ENCODE assay signal across 14 cellular contexts in the genomic region with DNA sequence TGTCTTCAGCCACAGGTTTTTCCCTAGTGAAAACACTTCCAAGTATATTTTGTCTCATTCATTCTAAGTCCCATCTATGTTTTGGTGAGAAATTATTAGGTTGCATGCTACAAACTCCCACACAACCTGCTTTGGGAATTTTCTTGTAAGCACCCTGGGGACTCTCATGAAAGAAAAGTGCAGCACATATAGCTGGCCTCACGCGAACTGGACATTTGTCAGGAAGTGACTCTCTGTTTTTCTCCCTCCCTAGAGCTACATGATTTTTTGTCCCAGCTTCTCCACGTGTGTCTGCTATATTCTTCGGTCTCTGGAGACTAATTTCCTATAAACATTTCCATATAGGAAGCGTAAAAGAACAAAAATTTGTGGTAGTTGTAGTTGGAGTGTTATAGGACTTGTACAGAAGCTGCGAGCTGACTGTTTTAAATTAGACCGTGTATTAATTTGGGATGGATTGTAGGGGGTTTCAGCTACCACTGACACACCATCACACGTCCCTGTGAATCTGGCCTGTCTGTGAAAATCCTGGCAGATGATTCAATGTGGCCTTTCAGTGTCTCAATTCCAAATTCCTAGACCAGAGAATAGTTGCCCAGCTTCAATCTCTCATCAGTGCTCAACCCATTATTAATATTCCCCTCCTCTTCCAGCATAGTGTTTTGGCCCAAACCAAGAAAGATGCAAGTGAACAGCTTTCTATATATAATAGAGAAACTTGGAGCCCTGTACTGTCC. TPM values are rescaled to one million over a fixed set of nuclear protein-coding genes. Genes with fewer than 3 reads are reported as not detected.
DNase-seq lines count a peak whose midpoint lies in the region; ATAC-seq and TF ChIP-seq lines count a peak whose summit lies in the region.
"Had no signal": no experiment of that assay in that cellular context is flagged by ENCODE, and none has a peak within 500 bp of the region (broad histone marks: within the 10 kb centered on the region; RNA-seq: fewer than 3 reads in every experiment).

No MANE protein-coding gene starts in this region.

- POLR2A ChIA-PET in GM10248 (lab: Yijun Ruan, JAX), result no interaction called here

- H3K4me1 Mint-ChIP-seq in H9, result peaks cover 46 to 47% of the 10 kb centered on the region in 2 experiments

- H3K56ac ChIP-seq in H9 (ENCODE audit: insufficient read length, low read depth, low read length), result no peak overlapping the region

- H3K18ac ChIP-seq in H9 (ENCODE audit: insufficient read length, low read depth, low read length), result no peak overlapping the region

- no peaks in the 10 kb centered on the region for H3K9me3 Mint-ChIP-seq in H9
- H3K9me3 Mint-ChIP-seq: activated T-cell treated with anti-CD3 and anti-CD28 coated beads, Interleukin-2, amount 50 U/mL, for 72 hours had no signal

- H3K27me3 Mint-ChIP-seq in H9 (ENCODE audit: low read depth), result no peaks in the 10 kb centered on the region
- H3K27me3 Mint-ChIP-seq: activated naive CD8-positive, alpha-beta T cell had no signal

- no peak overlapping the region for H2BK12ac ChIP-seq in H9 (ENCODE audit: insufficient read length, low read depth, low read length)

- H3T11ph ChIP-seq in H9 (ENCODE audit: low read length), result no peak overlapping the region

- H3K4me3 ChIP-seq in skeletal muscle tissue (ENCODE audit: low read length in 3 of 3) (peak overlapping the region in 1 of 3 donors; percentile 34), dorsolateral prefrontal cortex (no peak overlapping the region)
- H3K4me3 ChIP-seq: coronary artery had no signal

- no peak overlapping the region for H2BK120ac ChIP-seq in H9 (ENCODE audit: low read depth, low read length, poor library complexity, severe bottlenecking)

- H3K79me2 ChIP-seq in H9 (ENCODE audit: insufficient read depth, low read length), result no peaks in the 10 kb centered on the region

- H4K5ac ChIP-seq in H9 (ENCODE audit: insufficient read length, low read depth, low read length), result no peak overlapping the region

- H3K36me3 ChIP-seq in skeletal muscle tissue (ENCODE audit: control insufficient read depth in 3 of 3, insufficient read depth in 3 of 3, low read length in 3 of 3), result no peaks in the 10 kb centered on the region
- H3K36me3 ChIP-seq: neutrophil had no signal

- H2AFZ ChIP-seq in H9 (ENCODE audit: low read length), result no peak overlapping the region

- no peaks in the 10 kb centered on the region for H3K9me3 ChIP-seq in H9 (ENCODE audit: control insufficient read depth, low read depth, low read length)
- H3K9me3 ChIP-seq in skeletal muscle tissue (ENCODE audit: control insufficient read depth in 3 of 3, low read length in 3 of 3), result no peaks in the 10 kb centered on the region
- H3K9me3 ChIP-seq: neutrophil had no signal

- no peaks in the 10 kb centered on the region for H3K36me3 Mint-ChIP-seq in H9 (ENCODE audit: insufficient read depth in 1 of 3, low read depth in 3 of 3)
- H3K36me3 Mint-ChIP-seq: activated naive CD8-positive, alpha-beta T cell had no signal

- ATAC-seq in HG03175 (IDR thresholded peaks at IDR 0.05; ENCODE audit: unreplicated experiment), result no peak
- ATAC-seq: activated T-cell treated with anti-CD3 and anti-CD28 coated beads, Interleukin-2, amount 50 U/mL, for 72 hours; foreskin keratinocyte had no signal

- CTCF ChIA-PET in GM10248 (lab: Yijun Ruan, JAX), result interaction anchor here (1.6 to 2.9 kb wide), 2 partner anchors 11 to 41 kb away, joined by 4 to 10 read pairs; a partner anchor contains a TSS

- H4K20me1 ChIP-seq in H9 (ENCODE audit: control insufficient read depth, insufficient read depth, insufficient read length), result no peaks in the 10 kb centered on the region

- DNase-seq in H9 (no peak), dermis blood vessel endothelial cell (peak; percentile 78), lung microvascular endothelial cell (ENCODE audit: low read depth in 2 of 2) (peak; percentile 63 to 84), GM10248 (ENCODE audit: extremely low spot score) (no peak), dorsolateral prefrontal cortex (no peak)
- DNase-seq: activated T-cell treated with anti-CD3 and anti-CD28 coated beads, Interleukin-2, amount 50 U/mL, for 72 hours; foreskin keratinocyte; NCI-H1417 treated with DMSO at 0.1 percent for 48 hours; T-helper 9 cell had no signal

- no peak overlapping the region for H3K9ac ChIP-seq in H9 (ENCODE audit: extremely low read depth, insufficient read length, low read length)
- H3K9ac ChIP-seq in skeletal muscle tissue (ENCODE audit: low read depth in 1 of 3, low read length in 3 of 3), result peak overlapping the region in 2 of 3 donors; percentile 1 to 4

- no peak overlapping the region for H3K4me2 ChIP-seq in H9 (ENCODE audit: insufficient read depth, insufficient read length, low read length)

- H4K8ac ChIP-seq in H9 (replicated peaks; ENCODE audit: insufficient read length, low read depth, low read length), result no peak overlapping the region

- TF ChIP-seq CTCF in H9 (conservative IDR thresholded peaks at IDR 0.05), result no peak
- TF ChIP-seq CTCF in GM10248 (IDR thresholded peaks at IDR 0.05; ENCODE audit: control extremely low read depth, extremely low read depth, low read depth, missing control alignments), result no peak
- TF ChIP-seq CTCF in dorsolateral prefrontal cortex (IDR thresholded peaks at IDR 0.05 in 54 of 56, conservative IDR thresholded peaks at IDR 0.05 in 2 of 56; ENCODE audit: low read depth in 1 of 56, partially characterized antibody in 56 of 56), result no peak

- intact Hi-C loops in dorsolateral prefrontal cortex (cut with DNase I), result no loop called here

- H2BK20ac ChIP-seq in H9 (ENCODE audit: low read depth, low read length, poor library complexity, severe bottlenecking), result no peak overlapping the region

- H3K4me3 Mint-ChIP-seq in H9, result no peak overlapping the region
- H3K4me3 Mint-ChIP-seq: activated naive CD8-positive, alpha-beta T cell; activated T-cell treated with anti-CD3 and anti-CD28 coated beads, Interleukin-2, amount 50 U/mL, for 72 hours had no signal

- no peak overlapping the region for H2BK15ac ChIP-seq in H9 (ENCODE audit: low read depth, low read length)

- H2BK5ac ChIP-seq in H9 (ENCODE audit: insufficient read length, low read length), result no peak overlapping the region

- H3K23me2 ChIP-seq in H9 (ENCODE audit: insufficient read length, low read depth, low read length, poor library complexity, severe bottlenecking), result no peaks in the 10 kb centered on the region

- H3K27ac Mint-ChIP-seq in H9, result 0 out of 7 replicates have a peak overlapping the region, but pooled peaks of 2 of the 3 experiments have one; percentile 8 to 14
- H3K27ac Mint-ChIP-seq: activated naive CD8-positive, alpha-beta T cell; activated T-cell treated with anti-CD3 and anti-CD28 coated beads, Interleukin-2, amount 50 U/mL, for 72 hours had no signal

- H3K14ac ChIP-seq in H9 (ENCODE audit: insufficient read depth, low read length), result no peak overlapping the region

- WGBS in H9 (ENCODE audit: extremely low coverage, insufficient read length, low lambda C conversion rate), result no CpG with 5 or more reads among the region's 8 CpGs

- H3K79me1 ChIP-seq in H9 (ENCODE audit: insufficient read depth, low read depth, low read length, poor library complexity, severe bottlenecking), result no peaks in the 10 kb centered on the region

- H3K4ac ChIP-seq in H9 (ENCODE audit: low read depth, low read length), result no peak overlapping the region

- H3K4me1 ChIP-seq in H9 (ENCODE audit: insufficient read depth, low read length), result peaks cover 4% of the 10 kb centered on the region; the same call in 1 of the 2 replicates
- H3K4me1 ChIP-seq in skeletal muscle tissue (ENCODE audit: control insufficient read depth in 3 of 3, insufficient read depth in 3 of 3, low read length in 3 of 3), result peaks cover 13 to 20% (median 14%) of the 10 kb centered on the region in 3 donors

- H3K27me3 ChIP-seq in H9 (ENCODE audit: insufficient read depth, low read length) (no peaks in the 10 kb centered on the region), skeletal muscle tissue (ENCODE audit: control insufficient read depth in 3 of 3, insufficient read depth in 3 of 3, low read length in 3 of 3) (no peaks in the 10 kb centered on the region), dorsolateral prefrontal cortex (no peaks in the 10 kb centered on the region)
- H3K27me3 ChIP-seq: foreskin keratinocyte, neutrophil had no signal

- H2AK5ac ChIP-seq in H9 (ENCODE audit: insufficient read length, low read length), result no peak overlapping the region

- H3K27ac ChIP-seq in H9 (ENCODE audit: insufficient read length, low read depth, low read length) (no peak overlapping the region), skeletal muscle tissue (ENCODE audit: low read depth, low read length) (peak overlapping the region; percentile 8), dorsolateral prefrontal cortex (no peak overlapping the region)
- H3K27ac ChIP-seq: foreskin keratinocyte, neutrophil had no signal

- no peak overlapping the region for H4K91ac ChIP-seq in H9 (ENCODE audit: insufficient read length, low read depth, low read length)

- no peak overlapping the region for H3K23ac ChIP-seq in H9 (ENCODE audit: insufficient read length, low read depth, low read length)

RNA-seq across cellular contexts. Expression of a gene that starts 40.2 kb away (rescaled TPM):
- total RNA-seq in H9 (2021), result 36.3 and 39.4 TPM in 2 replicates
- 291 and 334 TPM in 2 replicates for total RNA-seq in dermis blood vessel endothelial cell
- 173 and 353 TPM in 2 replicates for total RNA-seq in lung microvascular endothelial cell
- total RNA-seq in skeletal muscle tissue, result 35.5 TPM
- 10 to 100 TPM; 13.2 to 59.1 (median 33.1) TPM for total RNA-seq in dorsolateral prefrontal cortex

Comparison
In these comparisons a context has a peak if more than half of its experiments do, and no peak if none do; other contexts are left out.
1. DNase-seq: peak in dermis blood vessel endothelial cell (single experiment) and lung microvascular endothelial cell (2 of 2); none in H9 (single experiment), GM10248 (single experiment) and dorsolateral prefrontal cortex (0 of 10).